Comparison of ENCODE assay signal across 8 cellular contexts in the genomic region with DNA sequence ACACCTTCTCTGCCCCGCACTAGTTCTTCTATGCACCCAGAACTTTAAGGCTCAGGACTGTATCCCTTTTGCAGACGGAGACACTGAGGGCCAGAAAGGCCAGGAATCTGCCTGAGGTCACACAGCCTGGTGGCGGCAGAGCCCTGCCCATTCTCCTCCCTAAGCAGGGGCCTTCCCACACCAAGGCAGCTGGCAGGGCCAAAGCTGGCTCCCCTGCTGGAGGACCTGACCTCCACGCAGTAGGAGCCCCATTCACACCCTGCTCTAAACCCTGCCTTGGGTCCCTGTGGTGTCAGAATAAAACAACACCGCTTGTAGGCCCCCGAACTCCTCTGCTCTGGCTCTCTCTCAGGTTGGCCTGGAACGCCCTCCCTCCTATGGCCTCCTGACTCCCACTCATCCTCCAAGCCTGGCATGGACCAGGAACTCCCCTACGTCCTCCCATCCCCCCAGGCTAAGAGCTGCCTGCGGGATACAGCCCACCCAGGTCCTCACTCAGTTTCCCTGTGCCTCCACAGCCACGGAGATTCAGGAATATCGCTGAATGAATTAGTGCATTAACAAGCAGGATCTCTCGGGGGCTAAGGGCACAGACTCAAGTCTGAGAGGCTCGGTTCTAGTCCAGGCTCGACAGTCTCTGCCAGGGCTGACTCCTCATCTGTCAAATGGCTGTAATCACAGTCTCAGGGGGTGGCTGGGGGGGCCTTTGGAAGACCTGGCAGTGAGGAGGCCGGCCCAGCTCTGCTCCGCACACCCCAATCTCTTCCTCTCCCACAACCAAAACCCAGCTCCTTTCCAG. TPM values are rescaled to one million over a fixed set of nuclear protein-coding genes. Genes with fewer than 3 reads are reported as not detected.
DNase-seq lines count a peak whose midpoint lies in the region; ATAC-seq and TF ChIP-seq lines count a peak whose summit lies in the region.

No MANE protein-coding gene starts in this region.

- peaks cover 0 to 3% (median 1%) of the 10 kb centered on the region in 4 donors for H3K9me3 ChIP-seq in Peyer's patch

- H3K4me3 ChIP-seq in Peyer's patch: peak overlapping the region in 2 of 4 donors; percentile 16 to 68
- H3K4me3 ChIP-seq in fibroblast of the aortic adventitia (ENCODE audit: low read depth, low read length): peak overlapping the region; percentile 56

- ATAC-seq in omental fat pad (ENCODE audit: low FRiP score): peak; percentile 11

- no peaks in the 10 kb centered on the region for H3K27me3 ChIP-seq in Peyer's patch

- H3K4me1 ChIP-seq in Peyer's patch: peaks cover 0 to 44% (median 14%) of the 10 kb centered on the region in 4 donors

- DNase-seq in Peyer's patch (no peak), fibroblast of the aortic adventitia (ENCODE audit: low read depth) (no peak), omental fat pad (ENCODE audit: low spot score) (no peak), NCI-H146 (lab: John Stamatoyannopoulos, UW) (no peak), HuH-7 (ENCODE audit: low spot score) (no peak), NCI-H2196 treated with DMSO at 0.1 percent for 48 hours (lab: John Stamatoyannopoulos, UW; ENCODE audit: unreplicated experiment) (no peak)
- DNase-seq in activated CD8-positive, alpha-beta memory T cell treated with anti-CD3 and anti-CD28 coated beads, Interleukin-2, amount 50 U/mL, for 48 hours: no peak

- H3K27ac ChIP-seq in 22Rv1 (0 out of 2 replicates have a peak overlapping the region, but pooled peaks have one; percentile 18), Peyer's patch (peak overlapping the region; percentile 52 to 89 (median 78))

- no peak for TF ChIP-seq POLR2A in Peyer's patch (IDR thresholded peaks at IDR 0.05)

- H3K36me3 ChIP-seq in Peyer's patch: peaks cover 0 to 37% (median 0%) of the 10 kb centered on the region in 3 donors

- no peak for TF ChIP-seq CTCF in 22Rv1 (IDR thresholded peaks at IDR 0.05)
- no peak for TF ChIP-seq CTCF in Peyer's patch (IDR thresholded peaks at IDR 0.05)
- no peak for TF ChIP-seq CTCF in fibroblast of the aortic adventitia (IDR thresholded peaks at IDR 0.05; ENCODE audit: insufficient read depth, low read length)
- no peak for TF ChIP-seq CTCF in omental fat pad (IDR thresholded peaks at IDR 0.05)

RNA-seq across cellular contexts. Expression of gene ST6GALNAC6, which starts 2.8 kb away (rescaled TPM):
- 10 to 100 TPM in 3 of 4 donors, 1 to 10 TPM in 1; 7.7 to 88.3 (median 18.9) TPM for total RNA-seq in Peyer's patch
- total RNA-seq in fibroblast of the aortic adventitia (ENCODE audit: low replicate concordance): 26.5 and 85.0 TPM in 2 replicates
- 100 to 1,000 TPM; 138 to 213 (median 155) TPM for total RNA-seq in omental fat pad

RNA-seq across cellular contexts. Expression of gene AK1, which starts 19.1 kb away (rescaled TPM):
- total RNA-seq in Peyer's patch (10 to 100 TPM in 3 of 4 donors, 1 to 10 TPM in 1; 2.5 to 22.3 (median 18.4) TPM), fibroblast of the aortic adventitia (ENCODE audit: low replicate concordance) (75.6 and 121 TPM in 2 replicates), omental fat pad (10 to 100 TPM; 28.5 to 93.4 (median 54.1) TPM)

RNA-seq across cellular contexts. Expression of gene ST6GALNAC4, which starts 20.2 kb away (rescaled TPM):
- 100 to 1,000 TPM in 1 of 4 donors, 10 to 100 TPM in 3; 39.9 to 119 (median 46.7) TPM for total RNA-seq in Peyer's patch
- 24.4 and 37.1 TPM in 2 replicates for total RNA-seq in fibroblast of the aortic adventitia (ENCODE audit: low replicate concordance)
- 10 to 100 TPM; 26.6 to 78.5 (median 45.0) TPM for total RNA-seq in omental fat pad

RNA-seq across cellular contexts. Expression of gene PIP5KL1, which starts 34.0 kb away (rescaled TPM):
- total RNA-seq in Peyer's patch (1 to 10 TPM in 1 of 4 donors, not detected in 3; 2.5 TPM), fibroblast of the aortic adventitia (ENCODE audit: low replicate concordance) (1.6 and 2.6 TPM in 2 replicates), omental fat pad (1 to 10 TPM in 3 of 4 donors, under 1 TPM in 1; 0.82 to 3.0 (median 1.3) TPM)

RNA-seq across cellular contexts. Expression of gene DPM2, which starts 41.1 kb away (rescaled TPM):
- total RNA-seq in Peyer's patch (10 to 100 TPM; 20.6 to 27.3 (median 22.1) TPM), fibroblast of the aortic adventitia (ENCODE audit: low replicate concordance) (7.0 and 19.9 TPM in 2 replicates), omental fat pad (10 to 100 TPM in 3 of 4 donors, 1 to 10 TPM in 1; 8.8 to 18.0 (median 13.5) TPM)
